ENCODE assay signal across 11 cellular contexts in genomic region chr14:75158843-75159614, GRCh38. TPM values are rescaled to one million over a fixed set of nuclear protein-coding genes. Genes with fewer than 3 reads are reported as not detected.
DNase-seq lines count a peak whose midpoint lies in the region; ATAC-seq and TF ChIP-seq lines count a peak whose summit lies in the region.
"Had no signal": no experiment of that assay in that cellular context is flagged by ENCODE, and none has a peak within 500 bp of the region (broad histone marks: within the 10 kb centered on the region; RNA-seq: fewer than 3 reads in every experiment).

No MANE protein-coding gene starts in this region.

- peaks cover 60% of the 10 kb centered on the region for H3K36me3 ChIP-seq in RWPE2 (ENCODE audit: low read depth)
- H3K36me3 ChIP-seq: left lung had no signal

- TF ChIP-seq CTCF in C4-2B (conservative IDR thresholded peaks at IDR 0.05) (no peak), RWPE2 (IDR thresholded peaks at IDR 0.05; ENCODE audit: poor library complexity, severe bottlenecking) (no peak)

- peak; percentile 55 for ATAC-seq in GM21786 (IDR thresholded peaks at IDR 0.05; ENCODE audit: unreplicated experiment)
- ATAC-seq in RWPE2 (ENCODE audit: low read depth): peak; percentile 31; the same call in 1 of the 3 replicates
- ATAC-seq in left lobe of liver: peak; percentile 92
- ATAC-seq in HG03442 (IDR thresholded peaks at IDR 0.05; ENCODE audit: unreplicated experiment): no peak
- ATAC-seq: left lung had no signal

- H3K4me3 ChIP-seq in RWPE2 (ENCODE audit: severe bottlenecking): no peak overlapping the region
- H3K4me3 ChIP-seq: left lung had no signal

- DNase-seq in RWPE2 (ENCODE audit: low spot score) (no peak), left lobe of liver (ENCODE audit: low spot score) (no peak), NCI-H226 (no peak), NCI-H1092 treated with DMSO at 0.1 percent for 48 hours (lab: John Stamatoyannopoulos, UW) (no peak), T1000 (lab: John Stamatoyannopoulos, UW) (no peak)
- DNase-seq: left lung, NCI-H1436 treated with DMSO at 0.1 percent for 48 hours, OCI-M1 had no signal

- H3K27ac ChIP-seq in C4-2B (0 out of 2 replicates have a peak overlapping the region, but pooled peaks have one; percentile 1), RWPE2 (ENCODE audit: poor library complexity, severe bottlenecking) (no peak overlapping the region)
- H3K27ac ChIP-seq: left lung had no signal

- no peaks in the 10 kb centered on the region for H3K27me3 ChIP-seq in RWPE2 (ENCODE audit: insufficient read depth, poor library complexity, severe bottlenecking)
- H3K27me3 ChIP-seq: left lung had no signal

- no peaks in the 10 kb centered on the region for H3K9me3 ChIP-seq in RWPE2 (ENCODE audit: severe bottlenecking)
- H3K9me3 ChIP-seq: left lung had no signal

- no peaks in the 10 kb centered on the region for H3K4me1 ChIP-seq in RWPE2 (ENCODE audit: insufficient read depth, poor library complexity, severe bottlenecking)

RNA-seq across cellular contexts. Expression of gene TMED10, which starts 17.4 kb away (rescaled TPM):
- total RNA-seq in left lobe of liver: 275 TPM

RNA-seq across cellular contexts. Expression of gene NEK9, which starts 32.2 kb away (rescaled TPM):
- 50.1 TPM for total RNA-seq in left lobe of liver
